In the genomic region with DNA sequence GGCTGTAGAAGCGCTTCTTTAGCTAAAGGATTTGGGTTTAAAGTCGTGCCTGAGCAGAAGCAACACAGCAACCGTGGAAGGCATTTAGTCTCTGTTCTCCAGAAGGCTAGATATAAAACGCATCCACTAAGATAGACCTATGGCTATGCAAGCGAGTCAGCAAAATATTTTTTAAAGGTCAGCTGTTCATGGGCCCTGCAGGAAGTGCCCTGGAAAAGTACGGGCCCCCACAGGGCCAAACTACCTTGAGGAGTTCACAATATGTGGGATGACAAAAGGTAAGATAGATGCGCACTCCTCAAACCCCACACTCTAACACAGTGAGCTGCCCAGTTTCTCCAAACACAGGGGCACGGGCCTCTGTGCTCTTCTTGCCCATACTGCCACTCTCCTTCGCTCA, we compare ENCODE assay signal across 1 cellular context.
TF ChIP-seq lines count a peak whose summit lies in the region.

No MANE protein-coding gene starts in this region.

TF ChIP-seq in GM23338, 12 proteins besides CTCF, POLR2A, EP300 and RAD21 (continued from another document):
- TF ChIP-seq, protein P1, sequence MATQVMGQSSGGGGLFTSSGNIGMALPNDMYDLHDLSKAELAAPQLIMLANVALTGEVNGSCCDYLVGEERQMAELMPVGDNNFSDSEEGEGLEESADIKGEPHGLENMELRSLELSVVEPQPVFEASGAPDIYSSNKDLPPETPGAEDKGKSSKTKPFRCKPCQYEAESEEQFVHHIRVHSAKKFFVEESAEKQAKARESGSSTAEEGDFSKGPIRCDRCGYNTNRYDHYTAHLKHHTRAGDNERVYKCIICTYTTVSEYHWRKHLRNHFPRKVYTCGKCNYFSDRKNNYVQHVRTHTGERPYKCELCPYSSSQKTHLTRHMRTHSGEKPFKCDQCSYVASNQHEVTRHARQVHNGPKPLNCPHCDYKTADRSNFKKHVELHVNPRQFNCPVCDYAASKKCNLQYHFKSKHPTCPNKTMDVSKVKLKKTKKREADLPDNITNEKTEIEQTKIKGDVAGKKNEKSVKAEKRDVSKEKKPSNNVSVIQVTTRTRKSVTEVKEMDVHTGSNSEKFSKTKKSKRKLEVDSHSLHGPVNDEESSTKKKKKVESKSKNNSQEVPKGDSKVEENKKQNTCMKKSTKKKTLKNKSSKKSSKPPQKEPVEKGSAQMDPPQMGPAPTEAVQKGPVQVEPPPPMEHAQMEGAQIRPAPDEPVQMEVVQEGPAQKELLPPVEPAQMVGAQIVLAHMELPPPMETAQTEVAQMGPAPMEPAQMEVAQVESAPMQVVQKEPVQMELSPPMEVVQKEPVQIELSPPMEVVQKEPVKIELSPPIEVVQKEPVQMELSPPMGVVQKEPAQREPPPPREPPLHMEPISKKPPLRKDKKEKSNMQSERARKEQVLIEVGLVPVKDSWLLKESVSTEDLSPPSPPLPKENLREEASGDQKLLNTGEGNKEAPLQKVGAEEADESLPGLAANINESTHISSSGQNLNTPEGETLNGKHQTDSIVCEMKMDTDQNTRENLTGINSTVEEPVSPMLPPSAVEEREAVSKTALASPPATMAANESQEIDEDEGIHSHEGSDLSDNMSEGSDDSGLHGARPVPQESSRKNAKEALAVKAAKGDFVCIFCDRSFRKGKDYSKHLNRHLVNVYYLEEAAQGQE (IDR thresholded peaks at IDR 0.05; ENCODE audit: unreplicated experiment): no peak
TF ChIP-seq in GM23338: peak in this region for 0.
